Comparison of ENCODE assay signal across 1 cellular context in the genomic region with DNA sequence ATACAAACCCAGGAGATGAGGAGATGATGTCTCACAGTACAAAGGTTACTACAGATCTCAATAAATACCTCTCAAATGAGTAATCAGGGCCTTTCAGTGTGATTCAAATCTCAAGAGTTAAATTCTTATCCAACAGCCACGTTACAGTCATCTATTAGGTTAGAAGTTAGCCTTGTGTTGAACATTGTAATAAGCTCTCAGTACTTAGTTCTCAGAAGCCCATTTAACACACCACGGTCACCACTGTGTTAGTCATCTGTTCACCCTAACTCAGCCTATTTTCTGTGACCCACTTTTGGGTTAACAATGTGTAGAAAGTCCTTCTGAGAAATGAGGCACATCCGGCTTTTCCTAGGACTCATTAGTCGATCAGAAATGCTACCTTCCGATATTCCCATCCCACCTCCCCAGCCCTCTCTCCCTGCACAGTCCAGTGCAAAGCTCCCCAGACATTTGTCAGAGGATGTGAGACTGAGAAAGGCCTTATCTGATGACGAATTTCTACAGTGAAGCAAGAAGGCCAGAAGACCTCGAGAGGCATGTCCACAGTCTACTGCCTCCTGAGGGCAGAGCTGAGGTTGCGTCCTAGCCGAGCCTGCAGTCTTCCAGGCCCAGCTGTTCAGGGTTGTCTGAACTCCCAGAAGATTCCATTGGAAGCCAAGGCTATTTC.
TF ChIP-seq lines count a peak whose summit lies in the region.

No MANE protein-coding gene starts in this region.

TF ChIP-seq in K562, 482 proteins besides CTCF, POLR2A, EP300 and RAD21 (continued from another document and continues in another):
- TF ChIP-seq, protein P1, sequence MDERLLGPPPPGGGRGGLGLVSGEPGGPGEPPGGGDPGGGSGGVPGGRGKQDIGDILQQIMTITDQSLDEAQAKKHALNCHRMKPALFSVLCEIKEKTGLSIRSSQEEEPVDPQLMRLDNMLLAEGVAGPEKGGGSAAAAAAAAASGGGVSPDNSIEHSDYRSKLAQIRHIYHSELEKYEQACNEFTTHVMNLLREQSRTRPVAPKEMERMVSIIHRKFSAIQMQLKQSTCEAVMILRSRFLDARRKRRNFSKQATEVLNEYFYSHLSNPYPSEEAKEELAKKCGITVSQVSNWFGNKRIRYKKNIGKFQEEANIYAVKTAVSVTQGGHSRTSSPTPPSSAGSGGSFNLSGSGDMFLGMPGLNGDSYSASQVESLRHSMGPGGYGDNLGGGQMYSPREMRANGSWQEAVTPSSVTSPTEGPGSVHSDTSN (CRISPR knock-in tag; IDR thresholded peaks at IDR 0.05; ENCODE audit: low read depth): no peak
- TF ChIP-seq, protein P1 (tag; conservative IDR thresholded peaks at IDR 0.05; ENCODE audit: low read depth): no peak
- TF ChIP-seq, protein P2, sequence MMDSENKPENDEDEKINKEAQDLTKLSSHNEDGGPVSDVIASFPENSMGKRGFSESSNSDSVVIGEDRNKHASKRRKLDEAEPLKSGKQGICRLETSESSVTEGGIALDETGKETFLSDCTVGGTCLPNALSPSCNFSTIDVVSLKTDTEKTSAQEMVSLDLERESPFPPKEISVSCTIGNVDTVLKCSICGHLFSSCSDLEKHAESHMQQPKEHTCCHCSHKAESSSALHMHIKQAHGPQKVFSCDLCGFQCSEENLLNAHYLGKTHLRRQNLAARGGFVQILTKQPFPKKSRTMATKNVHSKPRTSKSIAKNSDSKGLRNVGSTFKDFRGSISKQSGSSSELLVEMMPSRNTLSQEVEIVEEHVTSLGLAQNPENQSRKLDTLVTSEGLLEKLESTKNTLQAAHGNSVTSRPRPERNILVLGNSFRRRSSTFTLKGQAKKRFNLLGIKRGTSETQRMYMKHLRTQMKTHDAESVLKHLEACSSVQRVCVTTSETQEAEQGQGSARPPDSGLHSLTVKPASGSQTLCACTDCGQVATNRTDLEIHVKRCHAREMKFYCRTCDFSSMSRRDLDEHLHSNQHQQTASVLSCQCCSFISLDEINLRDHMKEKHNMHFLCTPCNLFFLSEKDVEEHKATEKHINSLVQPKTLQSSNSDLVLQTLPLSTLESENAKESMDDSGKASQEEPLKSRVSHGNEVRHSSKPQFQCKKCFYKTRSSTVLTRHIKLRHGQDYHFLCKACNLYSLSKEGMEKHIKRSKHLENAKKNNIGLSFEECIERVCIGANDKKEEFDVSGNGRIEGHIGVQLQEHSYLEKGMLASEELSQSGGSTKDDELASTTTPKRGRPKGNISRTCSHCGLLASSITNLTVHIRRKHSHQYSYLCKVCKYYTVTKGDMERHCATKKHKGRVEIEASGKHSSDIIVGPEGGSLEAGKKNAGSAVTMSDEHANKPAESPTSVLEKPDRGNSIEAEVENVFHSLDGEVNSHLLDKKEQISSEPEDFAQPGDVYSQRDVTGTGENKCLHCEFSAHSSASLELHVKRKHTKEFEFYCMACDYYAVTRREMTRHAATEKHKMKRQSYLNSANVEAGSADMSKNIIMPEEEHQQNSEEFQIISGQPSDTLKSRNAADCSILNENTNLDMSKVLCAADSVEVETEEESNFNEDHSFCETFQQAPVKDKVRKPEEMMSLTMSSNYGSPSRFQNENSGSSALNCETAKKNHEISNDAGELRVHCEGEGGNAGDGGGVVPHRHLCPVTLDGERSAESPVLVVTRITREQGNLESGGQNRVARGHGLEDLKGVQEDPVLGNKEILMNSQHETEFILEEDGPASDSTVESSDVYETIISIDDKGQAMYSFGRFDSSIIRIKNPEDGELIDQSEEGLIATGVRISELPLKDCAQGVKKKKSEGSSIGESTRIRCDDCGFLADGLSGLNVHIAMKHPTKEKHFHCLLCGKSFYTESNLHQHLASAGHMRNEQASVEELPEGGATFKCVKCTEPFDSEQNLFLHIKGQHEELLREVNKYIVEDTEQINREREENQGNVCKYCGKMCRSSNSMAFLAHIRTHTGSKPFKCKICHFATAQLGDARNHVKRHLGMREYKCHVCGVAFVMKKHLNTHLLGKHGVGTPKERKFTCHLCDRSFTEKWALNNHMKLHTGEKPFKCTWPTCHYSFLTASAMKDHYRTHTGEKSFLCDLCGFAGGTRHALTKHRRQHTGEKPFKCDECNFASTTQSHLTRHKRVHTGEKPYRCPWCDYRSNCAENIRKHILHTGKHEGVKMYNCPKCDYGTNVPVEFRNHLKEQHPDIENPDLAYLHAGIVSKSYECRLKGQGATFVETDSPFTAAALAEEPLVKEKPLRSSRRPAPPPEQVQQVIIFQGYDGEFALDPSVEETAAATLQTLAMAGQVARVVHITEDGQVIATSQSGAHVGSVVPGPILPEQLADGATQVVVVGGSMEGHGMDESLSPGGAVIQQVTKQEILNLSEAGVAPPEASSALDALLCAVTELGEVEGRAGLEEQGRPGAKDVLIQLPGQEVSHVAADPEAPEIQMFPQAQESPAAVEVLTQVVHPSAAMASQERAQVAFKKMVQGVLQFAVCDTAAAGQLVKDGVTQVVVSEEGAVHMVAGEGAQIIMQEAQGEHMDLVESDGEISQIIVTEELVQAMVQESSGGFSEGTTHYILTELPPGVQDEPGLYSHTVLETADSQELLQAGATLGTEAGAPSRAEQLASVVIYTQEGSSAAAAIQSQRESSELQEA (IDR thresholded peaks at IDR 0.05; ENCODE audit: low read depth): peak; percentile 77
- TF ChIP-seq HDAC6 (IDR thresholded peaks at IDR 0.05; ENCODE audit: low read depth, low read length) (no peak), MBD2 (IDR thresholded peaks at IDR 0.05; ENCODE audit: borderline replicate concordance, low read depth) (no peak), POLR2AphosphoS2 (IDR thresholded peaks at IDR 0.05; ENCODE audit: low read length) (no peak), RBM15 (IDR thresholded peaks at IDR 0.05; ENCODE audit: insufficient read depth, low read length) (no peak), NFE2 (IDR thresholded peaks at IDR 0.05; ENCODE audit: low read depth) (no peak), BDP1 (IDR thresholded peaks at IDR 0.05; ENCODE audit: insufficient read depth, insufficient read length) (no peak), SREBF2 (CRISPR knock-in tag; IDR thresholded peaks at IDR 0.05) (no peak), TRIM28 (IDR thresholded peaks at IDR 0.05) (no peak), TAF7 (tag; IDR thresholded peaks at IDR 0.05) (no peak), ZNF445 (CRISPR knock-in tag; IDR thresholded peaks at IDR 0.05; ENCODE audit: low read depth) (no peak), CREM (IDR thresholded peaks at IDR 0.05; ENCODE audit: low read depth) (peak; percentile 83), SIN3A (IDR thresholded peaks at IDR 0.05; ENCODE audit: borderline replicate concordance in 2 of 2, control insufficient read depth in 1 of 2, low read depth in 2 of 2, low read length in 2 of 2) (no peak), ZC3H8 (IDR thresholded peaks at IDR 0.05) (no peak), ZNF707 (CRISPR knock-in tag; conservative IDR thresholded peaks at IDR 0.05) (no peak), ZNF354B (CRISPR knock-in tag; IDR thresholded peaks at IDR 0.05) (no peak), ZNF174 (CRISPR knock-in tag; IDR thresholded peaks at IDR 0.05) (no peak), ELF4 (CRISPR knock-in tag; IDR thresholded peaks at IDR 0.05) (no peak), NR3C1 (CRISPR knock-in tag; IDR thresholded peaks at IDR 0.05) (no peak), BACH1 (tag; IDR thresholded peaks at IDR 0.05) (no peak)
- TF ChIP-seq, protein P3, sequence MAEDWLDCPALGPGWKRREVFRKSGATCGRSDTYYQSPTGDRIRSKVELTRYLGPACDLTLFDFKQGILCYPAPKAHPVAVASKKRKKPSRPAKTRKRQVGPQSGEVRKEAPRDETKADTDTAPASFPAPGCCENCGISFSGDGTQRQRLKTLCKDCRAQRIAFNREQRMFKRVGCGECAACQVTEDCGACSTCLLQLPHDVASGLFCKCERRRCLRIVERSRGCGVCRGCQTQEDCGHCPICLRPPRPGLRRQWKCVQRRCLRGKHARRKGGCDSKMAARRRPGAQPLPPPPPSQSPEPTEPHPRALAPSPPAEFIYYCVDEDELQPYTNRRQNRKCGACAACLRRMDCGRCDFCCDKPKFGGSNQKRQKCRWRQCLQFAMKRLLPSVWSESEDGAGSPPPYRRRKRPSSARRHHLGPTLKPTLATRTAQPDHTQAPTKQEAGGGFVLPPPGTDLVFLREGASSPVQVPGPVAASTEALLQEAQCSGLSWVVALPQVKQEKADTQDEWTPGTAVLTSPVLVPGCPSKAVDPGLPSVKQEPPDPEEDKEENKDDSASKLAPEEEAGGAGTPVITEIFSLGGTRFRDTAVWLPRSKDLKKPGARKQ (CRISPR knock-in tag; IDR thresholded peaks at IDR 0.05): no peak
- TF ChIP-seq, protein P4, sequence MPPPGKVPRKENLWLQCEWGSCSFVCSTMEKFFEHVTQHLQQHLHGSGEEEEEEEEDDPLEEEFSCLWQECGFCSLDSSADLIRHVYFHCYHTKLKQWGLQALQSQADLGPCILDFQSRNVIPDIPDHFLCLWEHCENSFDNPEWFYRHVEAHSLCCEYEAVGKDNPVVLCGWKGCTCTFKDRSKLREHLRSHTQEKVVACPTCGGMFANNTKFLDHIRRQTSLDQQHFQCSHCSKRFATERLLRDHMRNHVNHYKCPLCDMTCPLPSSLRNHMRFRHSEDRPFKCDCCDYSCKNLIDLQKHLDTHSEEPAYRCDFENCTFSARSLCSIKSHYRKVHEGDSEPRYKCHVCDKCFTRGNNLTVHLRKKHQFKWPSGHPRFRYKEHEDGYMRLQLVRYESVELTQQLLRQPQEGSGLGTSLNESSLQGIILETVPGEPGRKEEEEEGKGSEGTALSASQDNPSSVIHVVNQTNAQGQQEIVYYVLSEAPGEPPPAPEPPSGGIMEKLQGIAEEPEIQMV (tag; conservative IDR thresholded peaks at IDR 0.05; ENCODE audit: low read depth): no peak
- TF ChIP-seq, protein P5, sequence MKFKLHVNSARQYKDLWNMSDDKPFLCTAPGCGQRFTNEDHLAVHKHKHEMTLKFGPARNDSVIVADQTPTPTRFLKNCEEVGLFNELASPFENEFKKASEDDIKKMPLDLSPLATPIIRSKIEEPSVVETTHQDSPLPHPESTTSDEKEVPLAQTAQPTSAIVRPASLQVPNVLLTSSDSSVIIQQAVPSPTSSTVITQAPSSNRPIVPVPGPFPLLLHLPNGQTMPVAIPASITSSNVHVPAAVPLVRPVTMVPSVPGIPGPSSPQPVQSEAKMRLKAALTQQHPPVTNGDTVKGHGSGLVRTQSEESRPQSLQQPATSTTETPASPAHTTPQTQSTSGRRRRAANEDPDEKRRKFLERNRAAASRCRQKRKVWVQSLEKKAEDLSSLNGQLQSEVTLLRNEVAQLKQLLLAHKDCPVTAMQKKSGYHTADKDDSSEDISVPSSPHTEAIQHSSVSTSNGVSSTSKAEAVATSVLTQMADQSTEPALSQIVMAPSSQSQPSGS (CRISPR knock-in tag; IDR thresholded peaks at IDR 0.05): no peak
- TF ChIP-seq, protein P6, sequence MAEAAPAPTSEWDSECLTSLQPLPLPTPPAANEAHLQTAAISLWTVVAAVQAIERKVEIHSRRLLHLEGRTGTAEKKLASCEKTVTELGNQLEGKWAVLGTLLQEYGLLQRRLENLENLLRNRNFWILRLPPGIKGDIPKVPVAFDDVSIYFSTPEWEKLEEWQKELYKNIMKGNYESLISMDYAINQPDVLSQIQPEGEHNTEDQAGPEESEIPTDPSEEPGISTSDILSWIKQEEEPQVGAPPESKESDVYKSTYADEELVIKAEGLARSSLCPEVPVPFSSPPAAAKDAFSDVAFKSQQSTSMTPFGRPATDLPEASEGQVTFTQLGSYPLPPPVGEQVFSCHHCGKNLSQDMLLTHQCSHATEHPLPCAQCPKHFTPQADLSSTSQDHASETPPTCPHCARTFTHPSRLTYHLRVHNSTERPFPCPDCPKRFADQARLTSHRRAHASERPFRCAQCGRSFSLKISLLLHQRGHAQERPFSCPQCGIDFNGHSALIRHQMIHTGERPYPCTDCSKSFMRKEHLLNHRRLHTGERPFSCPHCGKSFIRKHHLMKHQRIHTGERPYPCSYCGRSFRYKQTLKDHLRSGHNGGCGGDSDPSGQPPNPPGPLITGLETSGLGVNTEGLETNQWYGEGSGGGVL (CRISPR knock-in tag; IDR thresholded peaks at IDR 0.05): no peak
- TF ChIP-seq, protein P7, sequence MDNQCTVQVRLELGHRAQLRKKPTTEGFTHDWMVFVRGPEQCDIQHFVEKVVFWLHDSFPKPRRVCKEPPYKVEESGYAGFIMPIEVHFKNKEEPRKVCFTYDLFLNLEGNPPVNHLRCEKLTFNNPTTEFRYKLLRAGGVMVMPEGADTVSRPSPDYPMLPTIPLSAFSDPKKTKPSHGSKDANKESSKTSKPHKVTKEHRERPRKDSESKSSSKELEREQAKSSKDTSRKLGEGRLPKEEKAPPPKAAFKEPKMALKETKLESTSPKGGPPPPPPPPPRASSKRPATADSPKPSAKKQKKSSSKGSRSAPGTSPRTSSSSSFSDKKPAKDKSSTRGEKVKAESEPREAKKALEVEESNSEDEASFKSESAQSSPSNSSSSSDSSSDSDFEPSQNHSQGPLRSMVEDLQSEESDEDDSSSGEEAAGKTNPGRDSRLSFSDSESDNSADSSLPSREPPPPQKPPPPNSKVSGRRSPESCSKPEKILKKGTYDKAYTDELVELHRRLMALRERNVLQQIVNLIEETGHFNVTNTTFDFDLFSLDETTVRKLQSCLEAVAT (IDR thresholded peaks at IDR 0.05): no peak
- TF ChIP-seq, protein P8, sequence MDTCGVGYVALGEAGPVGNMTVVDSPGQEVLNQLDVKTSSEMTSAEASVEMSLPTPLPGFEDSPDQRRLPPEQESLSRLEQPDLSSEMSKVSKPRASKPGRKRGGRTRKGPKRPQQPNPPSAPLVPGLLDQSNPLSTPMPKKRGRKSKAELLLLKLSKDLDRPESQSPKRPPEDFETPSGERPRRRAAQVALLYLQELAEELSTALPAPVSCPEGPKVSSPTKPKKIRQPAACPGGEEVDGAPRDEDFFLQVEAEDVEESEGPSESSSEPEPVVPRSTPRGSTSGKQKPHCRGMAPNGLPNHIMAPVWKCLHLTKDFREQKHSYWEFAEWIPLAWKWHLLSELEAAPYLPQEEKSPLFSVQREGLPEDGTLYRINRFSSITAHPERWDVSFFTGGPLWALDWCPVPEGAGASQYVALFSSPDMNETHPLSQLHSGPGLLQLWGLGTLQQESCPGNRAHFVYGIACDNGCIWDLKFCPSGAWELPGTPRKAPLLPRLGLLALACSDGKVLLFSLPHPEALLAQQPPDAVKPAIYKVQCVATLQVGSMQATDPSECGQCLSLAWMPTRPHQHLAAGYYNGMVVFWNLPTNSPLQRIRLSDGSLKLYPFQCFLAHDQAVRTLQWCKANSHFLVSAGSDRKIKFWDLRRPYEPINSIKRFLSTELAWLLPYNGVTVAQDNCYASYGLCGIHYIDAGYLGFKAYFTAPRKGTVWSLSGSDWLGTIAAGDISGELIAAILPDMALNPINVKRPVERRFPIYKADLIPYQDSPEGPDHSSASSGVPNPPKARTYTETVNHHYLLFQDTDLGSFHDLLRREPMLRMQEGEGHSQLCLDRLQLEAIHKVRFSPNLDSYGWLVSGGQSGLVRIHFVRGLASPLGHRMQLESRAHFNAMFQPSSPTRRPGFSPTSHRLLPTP (IDR thresholded peaks at IDR 0.05; ENCODE audit: borderline replicate concordance, extremely low read depth, insufficient read length): no peak
- TF ChIP-seq, protein P9, sequence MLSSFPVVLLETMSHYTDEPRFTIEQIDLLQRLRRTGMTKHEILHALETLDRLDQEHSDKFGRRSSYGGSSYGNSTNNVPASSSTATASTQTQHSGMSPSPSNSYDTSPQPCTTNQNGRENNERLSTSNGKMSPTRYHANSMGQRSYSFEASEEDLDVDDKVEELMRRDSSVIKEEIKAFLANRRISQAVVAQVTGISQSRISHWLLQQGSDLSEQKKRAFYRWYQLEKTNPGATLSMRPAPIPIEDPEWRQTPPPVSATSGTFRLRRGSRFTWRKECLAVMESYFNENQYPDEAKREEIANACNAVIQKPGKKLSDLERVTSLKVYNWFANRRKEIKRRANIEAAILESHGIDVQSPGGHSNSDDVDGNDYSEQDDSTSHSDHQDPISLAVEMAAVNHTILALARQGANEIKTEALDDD (IDR thresholded peaks at IDR 0.05): 0 out of 2 replicates have a peak, but pooled peaks have one; percentile 10
